20 cellular contexts compared by ENCODE assay signal in the genomic region with DNA sequence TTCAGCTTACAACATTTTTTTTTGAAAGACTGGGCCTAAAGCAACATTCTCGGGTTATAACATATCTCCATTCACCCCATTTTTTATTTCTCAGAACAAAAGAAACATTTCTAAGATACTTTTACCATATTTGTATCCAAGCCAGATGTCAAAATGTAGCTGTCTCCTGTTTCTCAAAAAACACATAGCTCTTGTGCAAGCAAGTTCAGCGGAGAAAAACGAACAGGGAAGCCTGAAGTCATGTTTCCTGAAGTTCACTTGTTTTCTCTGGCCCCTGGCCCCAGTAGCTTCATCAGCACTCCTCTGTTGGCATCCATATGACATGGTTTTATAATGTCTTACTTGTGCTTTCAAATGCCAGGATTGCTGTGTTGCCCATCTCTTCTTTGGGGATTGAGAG.
"Had no signal": no experiment of that assay in that cellular context is flagged by ENCODE, and none has a peak within 500 bp of the region (broad histone marks: within the 10 kb centered on the region; RNA-seq: fewer than 3 reads in every experiment).

No MANE protein-coding gene starts in this region.

- H3K9me3 ChIP-seq: esophagus muscularis mucosa, heart right ventricle, transverse colon had no signal

- H3K36me3 ChIP-seq: brain microvascular endothelial cell, esophagus muscularis mucosa, heart right ventricle, transverse colon had no signal

- H3K4me1 ChIP-seq: esophagus muscularis mucosa, heart right ventricle, transverse colon had no signal

- FAIRE-seq: frontal cortex, TTC549 had no signal

- H3K9ac ChIP-seq: parathyroid adenoma had no signal

- H3K4me3 Mint-ChIP-seq: neural crest cell; T-helper 1 cell treated with Interleukin-12 subunit alpha and Interleukin-12 subunit beta and Interleukin-4 antibody, amounts not matched to agents 30 μg/mL and 1 μg/mL, for 36 hours had no signal

- H3K79me2 ChIP-seq: parathyroid adenoma had no signal

- DNase-seq: activated CD4-positive, alpha-beta T cell treated with anti-CD3 and anti-CD28 coated beads, Interleukin-2, amount 50 U/mL, for 1 hour; activated CD4-positive, CD25-positive, alpha-beta regulatory T cell; activated naive CD4-positive, alpha-beta T cell treated with anti-CD3 and anti-CD28 coated beads, Interleukin-2, amount 50 U/mL, for 16 hours; amygdala; brain microvascular endothelial cell; cerebellar nuclear complex; heart right ventricle; islet precursor cell; mesendoderm; substantia nigra; transverse colon had no signal

- H3K27ac Mint-ChIP-seq: activated T-helper 2 cell treated with anti-CD3 and anti-CD28 coated beads, Interferon-gamma antibody, Interleukin-2, Interleukin-4, amounts not matched to agents 10 μg/mL and 5 μg/mL and 100 μg/mL, durations not matched to agents 14 hours and 24 hours and 36 hours; T-helper 1 cell treated with Interleukin-12 subunit alpha and Interleukin-12 subunit beta and Interleukin-4 antibody, amounts not matched to agents 30 μg/mL and 1 μg/mL, for 36 hours had no signal

- H3K27ac ChIP-seq: brain microvascular endothelial cell, esophagus muscularis mucosa, heart right ventricle, parathyroid adenoma, skin epidermis, transverse colon had no signal

- H3K9me3 Mint-ChIP-seq: activated T-helper 2 cell treated with anti-CD3 and anti-CD28 coated beads, Interferon-gamma antibody, Interleukin-2, Interleukin-4, amounts not matched to agents 10 μg/mL and 5 μg/mL and 100 μg/mL, durations not matched to agents 14 hours and 24 hours and 36 hours; neural crest cell; T-helper 1 cell treated with Interleukin-12 subunit alpha and Interleukin-12 subunit beta and Interleukin-4 antibody, amounts not matched to agents 30 μg/mL and 1 μg/mL, for 36 hours had no signal

- H3K27me3 ChIP-seq: brain microvascular endothelial cell, esophagus muscularis mucosa, transverse colon had no signal

- H3K4me1 Mint-ChIP-seq: neural crest cell had no signal

- H3K4me3 ChIP-seq: esophagus muscularis mucosa, heart right ventricle, skin epidermis, transverse colon had no signal

- H2AFZ ChIP-seq: parathyroid adenoma had no signal

- ATAC-seq: heart right ventricle, left lobe of liver had no signal
